Comparison of ENCODE assay signal across 8 cellular contexts in genomic region chr19:15107056-15108010, GRCh38. TPM values are rescaled to one million over a fixed set of nuclear protein-coding genes. Genes with fewer than 3 reads are reported as not detected.
DNase-seq lines count a peak whose midpoint lies in the region; ATAC-seq and TF ChIP-seq lines count a peak whose summit lies in the region.

SYDE1 (plus strand) TSS chr19:15107401; CDS start chr19:15107434, 33 bp downstream.

- TF ChIP-seq POLR2A in stomach (IDR thresholded peaks at IDR 0.05) = no peak

- peak within 1 kb of the TSS; percentile 93 for H2AFZ ChIP-seq in mesenchymal stem cell (ENCODE audit: low read depth, low read length)

- TF ChIP-seq CTCF in RWPE2 (IDR thresholded peaks at IDR 0.05; ENCODE audit: poor library complexity, severe bottlenecking) (no peak), stomach (IDR thresholded peaks at IDR 0.05) (no peak)

- H2BK5ac ChIP-seq in mesenchymal stem cell (ENCODE audit: low read depth, low read length, poor library complexity, severe bottlenecking) = peak within 1 kb of the TSS; percentile 99

- peak within 1 kb of the TSS; percentile 100 for H2BK120ac ChIP-seq in mesenchymal stem cell (ENCODE audit: low read depth, low read length)

- H3K4me3 ChIP-seq in RWPE2 (ENCODE audit: severe bottlenecking) = peak within 1 kb of the TSS; percentile 89
- peak within 1 kb of the TSS; percentile 86 to 89 for H3K4me3 ChIP-seq in mesenchymal stem cell (ENCODE audit: insufficient read depth in 1 of 2, low read depth in 1 of 2, low read length in 2 of 2)
- peak within 1 kb of the TSS; percentile 62 to 75 (median 72) for H3K4me3 ChIP-seq in stomach

- H3K4me3 Mint-ChIP-seq in effector memory CD8-positive, alpha-beta T cell = peak within 1 kb of the TSS; percentile 34 to 53

- peaks cover 25 to 58% of the 10 kb centered on the region in 2 donors for H3K27me3 Mint-ChIP-seq in effector memory CD8-positive, alpha-beta T cell

- no peaks in the 10 kb centered on the region for H3K36me3 Mint-ChIP-seq in effector memory CD8-positive, alpha-beta T cell (ENCODE audit: insufficient read depth)

- ATAC-seq in RWPE2 (ENCODE audit: low read depth) (peak; percentile 58), HG02610 (IDR thresholded peaks at IDR 0.05; ENCODE audit: unreplicated experiment) (no peak)
- no peak for ATAC-seq in effector memory CD8-positive, alpha-beta T cell (replicated peaks)

- H3K27ac ChIP-seq in RWPE2 (ENCODE audit: poor library complexity, severe bottlenecking) (peak within 1 kb of the TSS; percentile 78), mesenchymal stem cell (ENCODE audit: low read length, poor library complexity, severe bottlenecking) (peak within 1 kb of the TSS; percentile 89), stomach (peak within 1 kb of the TSS; percentile 73 to 95 (median 89))

- peaks cover 22% of the 10 kb centered on the region for H3K79me1 ChIP-seq in mesenchymal stem cell (replicated peaks; ENCODE audit: low read length, poor library complexity, severe bottlenecking)

- peak within 1 kb of the TSS; percentile 91 for H3K9ac ChIP-seq in mesenchymal stem cell (ENCODE audit: low read length)

- H3K23ac ChIP-seq in mesenchymal stem cell (ENCODE audit: low read length in 2 of 2) = peak within 1 kb of the TSS in 1 of 2 experiments; percentile 70

- no peaks in the 10 kb centered on the region for H3K27me3 ChIP-seq in RWPE2 (ENCODE audit: insufficient read depth, poor library complexity, severe bottlenecking)
- no peaks in the 10 kb centered on the region for H3K27me3 ChIP-seq in mesenchymal stem cell (ENCODE audit: control insufficient read depth in 1 of 2, insufficient read depth in 1 of 2, low read length in 2 of 2)
- peaks cover 0 to 38% (median 5%) of the 10 kb centered on the region in 3 donors for H3K27me3 ChIP-seq in stomach

- no peak for TF ChIP-seq EP300 in stomach (IDR thresholded peaks at IDR 0.05)

- H3K4me1 Mint-ChIP-seq in effector memory CD8-positive, alpha-beta T cell (ENCODE audit: low read depth in 2 of 2) = peaks cover 4 to 5% of the 10 kb centered on the region in 2 donors

- H4K8ac ChIP-seq in mesenchymal stem cell (ENCODE audit: low read length) = peak within 1 kb of the TSS; percentile 99

- intact Hi-C loops in stomach (cut with DNase I; ENCODE audit: low total_unique reads) = no loop called here

- no peak within 1 kb of the TSS for H3K27ac Mint-ChIP-seq in effector memory CD8-positive, alpha-beta T cell

- H3K14ac ChIP-seq in mesenchymal stem cell (ENCODE audit: low read length in 2 of 2) = peak within 1 kb of the TSS; percentile 79 to 87

- H3K9me3 ChIP-seq in RWPE2 (ENCODE audit: severe bottlenecking) (peaks cover 7% of the 10 kb centered on the region), mesenchymal stem cell (ENCODE audit: control insufficient read depth, low read length) (peaks cover 17% of the 10 kb centered on the region), stomach (peaks cover 5 to 27% (median 20%) of the 10 kb centered on the region in 4 donors)

- peak; percentile 72 for DNase-seq in Caki2 (ENCODE audit: low read depth)
- no peak for DNase-seq in RWPE2 (ENCODE audit: low spot score)
- no peak for DNase-seq in effector memory CD8-positive, alpha-beta T cell
- peak; percentile 53 for DNase-seq in mesenchymal stem cell
- no peak for DNase-seq in stomach
- no peak for DNase-seq in NCI-H146 treated with DMSO at 0.1 percent for 48 hours (lab: John Stamatoyannopoulos, UW; ENCODE audit: unreplicated experiment)
- no peak for DNase-seq in NCI-H1092 (lab: John Stamatoyannopoulos, UW)

- in situ Hi-C loops in Caki2 (cut with HindIII; ENCODE audit: low pct_unique_long_range_greater_than_20kb, low sequenced_read_pairs) = no loop called here

- peak within 1 kb of the TSS; percentile 98 for H4K91ac ChIP-seq in mesenchymal stem cell (ENCODE audit: low read length)

- peak within 1 kb of the TSS; percentile 75 to 99 for H3K4ac ChIP-seq in mesenchymal stem cell (ENCODE audit: low read depth in 1 of 2, low read length in 2 of 2)

- H2AK5ac ChIP-seq in mesenchymal stem cell (ENCODE audit: low read length, severe bottlenecking) = peak within 1 kb of the TSS; percentile 79

- no peaks in the 10 kb centered on the region for H3K4me1 ChIP-seq in RWPE2 (ENCODE audit: insufficient read depth, poor library complexity, severe bottlenecking)
- H3K4me1 ChIP-seq in mesenchymal stem cell (ENCODE audit: control insufficient read depth, insufficient read depth, low read depth, low read length) = peaks cover 14% of the 10 kb centered on the region
- peaks cover 0 to 31% (median 17%) of the 10 kb centered on the region in 4 donors for H3K4me1 ChIP-seq in stomach

- peak within 1 kb of the TSS; percentile 86 for H2BK15ac ChIP-seq in mesenchymal stem cell (ENCODE audit: low read depth, poor library complexity, severe bottlenecking)

- WGBS in mesenchymal stem cell = 1% methylated on average over 74 of the region's 78 CpGs
- WGBS in stomach, 5 donors = 4 to 13% (median 5%) methylated on average over 33 to 74 of the region's 78 CpGs

- H2BK12ac ChIP-seq in mesenchymal stem cell (ENCODE audit: low read length in 2 of 2) = peak within 1 kb of the TSS; percentile 70 to 87

- peak within 1 kb of the TSS; percentile 83 for H3K4me2 ChIP-seq in mesenchymal stem cell (ENCODE audit: low read length, poor library complexity, severe bottlenecking)

- H3K18ac ChIP-seq in mesenchymal stem cell (ENCODE audit: low read depth in 1 of 2, low read length in 2 of 2) = peak within 1 kb of the TSS; percentile 93 to 96

- H3K36me3 ChIP-seq in RWPE2 (ENCODE audit: low read depth) = peaks cover 19% of the 10 kb centered on the region
- peaks cover 27 to 36% of the 10 kb centered on the region in 2 experiments for H3K36me3 ChIP-seq in mesenchymal stem cell (ENCODE audit: control insufficient read depth in 1 of 2, insufficient read depth in 2 of 2, low read depth in 1 of 2, low read length in 2 of 2)
- H3K36me3 ChIP-seq in stomach = peaks cover 5 to 34% (median 28%) of the 10 kb centered on the region in 4 donors

- peaks cover 10 to 17% of the 10 kb centered on the region in 2 donors for H3K9me3 Mint-ChIP-seq in effector memory CD8-positive, alpha-beta T cell

RNA-seq across cellular contexts. Expression of gene SYDE1, which starts in this region (rescaled TPM):
- total RNA-seq in Caki2 (2014; rRNA removed; shearing (Covaris generic); ENCODE audit: low replicate concordance) = 21.7 and 31.3 TPM in 2 replicates
- polyA plus RNA-seq in mesenchymal stem cell (2013, experiment 1 of 2) = 47.1 TPM
- polyA plus RNA-seq in mesenchymal stem cell (2013, experiment 2 of 2) = 45.0 TPM
- total RNA-seq in stomach = 10 to 100 TPM in 2 of 5 donors, 1 to 10 TPM in 3; 2.0 to 19.6 (median 9.9) TPM
- polyA plus RNA-seq in stomach = 10 to 100 TPM in 1 of 3 donors, 1 to 10 TPM in 2; 5.5 to 13.5 (median 7.6) TPM

Comparison
In these comparisons a context has a peak if more than half of its experiments do, and no peak if none do; other contexts are left out.
1. DNase-seq: peak in Caki2 (single experiment) and mesenchymal stem cell (single experiment); none in RWPE2 (single experiment), effector memory CD8-positive, alpha-beta T cell (0 of 3), stomach (single experiment), NCI-H146 treated with DMSO at 0.1 percent for 48 hours (single experiment) and NCI-H1092 (single experiment).
2. Peak in every context shown above with its lines, with median percentiles within 50 percentile points of each other: H3K27ac ChIP-seq and H3K4me3 ChIP-seq.